1 cellular context compared by ENCODE assay signal in genomic region chr13:33197551-33197971, GRCh38.
TF ChIP-seq lines count a peak whose summit lies in the region.

No MANE protein-coding gene starts in this region.

TF ChIP-seq in WTC11, 78 proteins besides CTCF, POLR2A, EP300 and RAD21 (continued from another document):
- TF ChIP-seq, protein P1, sequence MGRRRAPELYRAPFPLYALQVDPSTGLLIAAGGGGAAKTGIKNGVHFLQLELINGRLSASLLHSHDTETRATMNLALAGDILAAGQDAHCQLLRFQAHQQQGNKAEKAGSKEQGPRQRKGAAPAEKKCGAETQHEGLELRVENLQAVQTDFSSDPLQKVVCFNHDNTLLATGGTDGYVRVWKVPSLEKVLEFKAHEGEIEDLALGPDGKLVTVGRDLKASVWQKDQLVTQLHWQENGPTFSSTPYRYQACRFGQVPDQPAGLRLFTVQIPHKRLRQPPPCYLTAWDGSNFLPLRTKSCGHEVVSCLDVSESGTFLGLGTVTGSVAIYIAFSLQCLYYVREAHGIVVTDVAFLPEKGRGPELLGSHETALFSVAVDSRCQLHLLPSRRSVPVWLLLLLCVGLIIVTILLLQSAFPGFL (CRISPR knock-in tag; IDR thresholded peaks at IDR 0.05; ENCODE audit: borderline replicate concordance) = no peak
- TF ChIP-seq, protein P2, sequence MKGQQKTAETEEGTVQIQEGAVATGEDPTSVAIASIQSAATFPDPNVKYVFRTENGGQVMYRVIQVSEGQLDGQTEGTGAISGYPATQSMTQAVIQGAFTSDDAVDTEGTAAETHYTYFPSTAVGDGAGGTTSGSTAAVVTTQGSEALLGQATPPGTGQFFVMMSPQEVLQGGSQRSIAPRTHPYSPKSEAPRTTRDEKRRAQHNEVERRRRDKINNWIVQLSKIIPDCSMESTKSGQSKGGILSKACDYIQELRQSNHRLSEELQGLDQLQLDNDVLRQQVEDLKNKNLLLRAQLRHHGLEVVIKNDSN (CRISPR knock-in tag; IDR thresholded peaks at IDR 0.05) = no peak
- TF ChIP-seq KAT7 (CRISPR knock-in tag; IDR thresholded peaks at IDR 0.05; ENCODE audit: borderline replicate concordance) (no peak), MYBL2 (CRISPR knock-in tag; IDR thresholded peaks at IDR 0.05) (no peak), ETV6 (CRISPR knock-in tag; IDR thresholded peaks at IDR 0.05) (no peak), JUN (CRISPR knock-in tag; IDR thresholded peaks at IDR 0.05) (no peak), SP1 (CRISPR knock-in tag; conservative IDR thresholded peaks at IDR 0.05) (no peak), E2F4 (CRISPR knock-in tag; IDR thresholded peaks at IDR 0.05; ENCODE audit: borderline replicate concordance, low read depth) (no peak), ZNF317 (CRISPR knock-in tag; IDR thresholded peaks at IDR 0.05; ENCODE audit: borderline replicate concordance, low read depth) (no peak)
- TF ChIP-seq, protein P3, sequence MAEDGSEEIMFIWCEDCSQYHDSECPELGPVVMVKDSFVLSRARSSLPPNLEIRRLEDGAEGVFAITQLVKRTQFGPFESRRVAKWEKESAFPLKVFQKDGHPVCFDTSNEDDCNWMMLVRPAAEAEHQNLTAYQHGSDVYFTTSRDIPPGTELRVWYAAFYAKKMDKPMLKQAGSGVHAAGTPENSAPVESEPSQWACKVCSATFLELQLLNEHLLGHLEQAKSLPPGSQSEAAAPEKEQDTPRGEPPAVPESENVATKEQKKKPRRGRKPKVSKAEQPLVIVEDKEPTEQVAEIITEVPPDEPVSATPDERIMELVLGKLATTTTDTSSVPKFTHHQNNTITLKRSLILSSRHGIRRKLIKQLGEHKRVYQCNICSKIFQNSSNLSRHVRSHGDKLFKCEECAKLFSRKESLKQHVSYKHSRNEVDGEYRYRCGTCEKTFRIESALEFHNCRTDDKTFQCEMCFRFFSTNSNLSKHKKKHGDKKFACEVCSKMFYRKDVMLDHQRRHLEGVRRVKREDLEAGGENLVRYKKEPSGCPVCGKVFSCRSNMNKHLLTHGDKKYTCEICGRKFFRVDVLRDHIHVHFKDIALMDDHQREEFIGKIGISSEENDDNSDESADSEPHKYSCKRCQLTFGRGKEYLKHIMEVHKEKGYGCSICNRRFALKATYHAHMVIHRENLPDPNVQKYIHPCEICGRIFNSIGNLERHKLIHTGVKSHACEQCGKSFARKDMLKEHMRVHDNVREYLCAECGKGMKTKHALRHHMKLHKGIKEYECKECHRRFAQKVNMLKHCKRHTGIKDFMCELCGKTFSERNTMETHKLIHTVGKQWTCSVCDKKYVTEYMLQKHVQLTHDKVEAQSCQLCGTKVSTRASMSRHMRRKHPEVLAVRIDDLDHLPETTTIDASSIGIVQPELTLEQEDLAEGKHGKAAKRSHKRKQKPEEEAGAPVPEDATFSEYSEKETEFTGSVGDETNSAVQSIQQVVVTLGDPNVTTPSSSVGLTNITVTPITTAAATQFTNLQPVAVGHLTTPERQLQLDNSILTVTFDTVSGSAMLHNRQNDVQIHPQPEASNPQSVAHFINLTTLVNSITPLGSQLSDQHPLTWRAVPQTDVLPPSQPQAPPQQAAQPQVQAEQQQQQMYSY (CRISPR knock-in tag; IDR thresholded peaks at IDR 0.05) = no peak
- TF ChIP-seq, protein P4, sequence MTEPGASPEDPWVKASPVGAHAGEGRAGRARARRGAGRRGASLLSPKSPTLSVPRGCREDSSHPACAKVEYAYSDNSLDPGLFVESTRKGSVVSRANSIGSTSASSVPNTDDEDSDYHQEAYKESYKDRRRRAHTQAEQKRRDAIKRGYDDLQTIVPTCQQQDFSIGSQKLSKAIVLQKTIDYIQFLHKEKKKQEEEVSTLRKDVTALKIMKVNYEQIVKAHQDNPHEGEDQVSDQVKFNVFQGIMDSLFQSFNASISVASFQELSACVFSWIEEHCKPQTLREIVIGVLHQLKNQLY (CRISPR knock-in tag; IDR thresholded peaks at IDR 0.05) = no peak
- TF ChIP-seq, protein P5, sequence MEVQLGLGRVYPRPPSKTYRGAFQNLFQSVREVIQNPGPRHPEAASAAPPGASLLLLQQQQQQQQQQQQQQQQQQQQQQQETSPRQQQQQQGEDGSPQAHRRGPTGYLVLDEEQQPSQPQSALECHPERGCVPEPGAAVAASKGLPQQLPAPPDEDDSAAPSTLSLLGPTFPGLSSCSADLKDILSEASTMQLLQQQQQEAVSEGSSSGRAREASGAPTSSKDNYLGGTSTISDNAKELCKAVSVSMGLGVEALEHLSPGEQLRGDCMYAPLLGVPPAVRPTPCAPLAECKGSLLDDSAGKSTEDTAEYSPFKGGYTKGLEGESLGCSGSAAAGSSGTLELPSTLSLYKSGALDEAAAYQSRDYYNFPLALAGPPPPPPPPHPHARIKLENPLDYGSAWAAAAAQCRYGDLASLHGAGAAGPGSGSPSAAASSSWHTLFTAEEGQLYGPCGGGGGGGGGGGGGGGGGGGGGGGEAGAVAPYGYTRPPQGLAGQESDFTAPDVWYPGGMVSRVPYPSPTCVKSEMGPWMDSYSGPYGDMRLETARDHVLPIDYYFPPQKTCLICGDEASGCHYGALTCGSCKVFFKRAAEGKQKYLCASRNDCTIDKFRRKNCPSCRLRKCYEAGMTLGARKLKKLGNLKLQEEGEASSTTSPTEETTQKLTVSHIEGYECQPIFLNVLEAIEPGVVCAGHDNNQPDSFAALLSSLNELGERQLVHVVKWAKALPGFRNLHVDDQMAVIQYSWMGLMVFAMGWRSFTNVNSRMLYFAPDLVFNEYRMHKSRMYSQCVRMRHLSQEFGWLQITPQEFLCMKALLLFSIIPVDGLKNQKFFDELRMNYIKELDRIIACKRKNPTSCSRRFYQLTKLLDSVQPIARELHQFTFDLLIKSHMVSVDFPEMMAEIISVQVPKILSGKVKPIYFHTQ (CRISPR knock-in tag; IDR thresholded peaks at IDR 0.05) = no peak
- TF ChIP-seq, protein P6, sequence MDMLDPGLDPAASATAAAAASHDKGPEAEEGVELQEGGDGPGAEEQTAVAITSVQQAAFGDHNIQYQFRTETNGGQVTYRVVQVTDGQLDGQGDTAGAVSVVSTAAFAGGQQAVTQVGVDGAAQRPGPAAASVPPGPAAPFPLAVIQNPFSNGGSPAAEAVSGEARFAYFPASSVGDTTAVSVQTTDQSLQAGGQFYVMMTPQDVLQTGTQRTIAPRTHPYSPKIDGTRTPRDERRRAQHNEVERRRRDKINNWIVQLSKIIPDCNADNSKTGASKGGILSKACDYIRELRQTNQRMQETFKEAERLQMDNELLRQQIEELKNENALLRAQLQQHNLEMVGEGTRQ (CRISPR knock-in tag; IDR thresholded peaks at IDR 0.05) = no peak
TF ChIP-seq in WTC11: peak in this region for 0.
